In genomic region chr11:62553839-62554361, GRCh38 we compare ENCODE assay signal across 1 cellular context.
TF ChIP-seq lines count a peak whose summit lies in the region.

No MANE protein-coding gene starts in this region.

TF ChIP-seq in HepG2, 621 proteins besides CTCF, POLR2A, EP300 and RAD21:
- TF ChIP-seq ZNF720 (CRISPR knock-in tag; IDR thresholded peaks at IDR 0.05) (no peak), ZNF33A (CRISPR knock-in tag; IDR thresholded peaks at IDR 0.05; ENCODE audit: borderline replicate concordance) (no peak), ZNF788 (CRISPR knock-in tag; IDR thresholded peaks at IDR 0.05; ENCODE audit: borderline replicate concordance) (0 out of 2 replicates have a peak, but pooled peaks have one; percentile 16)
